ENCODE assay signal across 10 cellular contexts in the genomic region with DNA sequence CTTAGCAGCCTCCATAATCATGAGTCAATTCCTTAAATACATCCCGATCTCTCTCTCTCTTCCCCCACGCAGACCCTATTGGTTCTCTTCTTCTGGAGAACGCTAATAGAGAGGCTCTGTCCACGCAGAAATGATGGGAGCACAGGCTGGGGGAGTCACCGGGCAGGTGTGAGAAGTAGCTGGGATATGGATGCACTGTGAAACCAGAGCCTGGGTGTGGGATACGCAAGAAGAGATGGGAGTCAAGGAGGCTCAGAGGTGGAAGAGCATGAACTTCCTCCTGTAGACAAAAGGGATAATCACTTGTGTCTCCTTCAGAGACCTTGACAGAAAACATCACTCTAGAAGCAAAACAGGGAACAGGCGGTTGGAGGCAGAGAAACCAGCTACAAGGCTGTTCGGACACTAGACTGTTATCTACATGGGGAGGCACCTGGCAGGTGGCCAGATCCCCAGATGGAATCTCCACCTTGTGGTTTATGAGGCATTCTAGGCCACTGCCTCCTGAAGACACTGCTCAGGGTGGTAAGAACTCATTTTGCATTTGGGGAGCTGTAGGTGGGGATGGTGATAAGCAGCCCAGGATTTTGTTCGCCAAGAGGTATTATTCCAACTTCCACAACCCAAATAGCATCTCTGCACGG. TPM values are rescaled to one million over a fixed set of nuclear protein-coding genes. Genes with fewer than 3 reads are reported as not detected.
DNase-seq lines count a peak whose midpoint lies in the region; ATAC-seq and TF ChIP-seq lines count a peak whose summit lies in the region.
"Had no signal": no experiment of that assay in that cellular context is flagged by ENCODE, and none has a peak within 500 bp of the region (broad histone marks: within the 10 kb centered on the region; RNA-seq: fewer than 3 reads in every experiment).

No MANE protein-coding gene starts in this region.

- H2AFZ ChIP-seq in HCT116 (ENCODE audit: low read depth, low read length, poor library complexity, severe bottlenecking) (no peak overlapping the region), OCI-LY7 (ENCODE audit: low read length) (no peak overlapping the region)

- DNase-seq in HCT116 (ENCODE audit: low read depth, low spot score) (no peak), OCI-LY7 (ENCODE audit: low spot score) (peak; percentile 89), progenitor cell of endocrine pancreas (ENCODE audit: low spot score, unreplicated experiment) (no peak), mesendoderm (no peak), UCSD-AML1 (lab: John Stamatoyannopoulos, UW; ENCODE audit: unreplicated experiment) (no peak), putamen (ENCODE audit: low spot score) (no peak)
- DNase-seq: occipital lobe had no signal

- H3K9me2 ChIP-seq in HCT116 (ENCODE audit: insufficient read depth) (no peaks in the 10 kb centered on the region), OCI-LY7 (ENCODE audit: insufficient read depth, low read length) (no peaks in the 10 kb centered on the region)

- no peak overlapping the region for H4K8ac ChIP-seq in mesendoderm (ENCODE audit: low read depth, low read length)

- intact Hi-C loops in HCT116 (cut with micrococcal nuclease): no loop called here
- intact Hi-C loops in OCI-LY7 (cut with micrococcal nuclease; ENCODE audit: unreplicated experiment): no loop called here
- intact Hi-C loops in dendritic cell treated with granulocyte-macrophage colony-stimulating factor and Interleukin-4, amounts not matched to agents 40 ng/mL and 50 ng/mL, for 4 days (cut with micrococcal nuclease): no loop called here

- H3K9me3 ChIP-seq in HCT116 (ENCODE audit: control insufficient read depth in 1 of 2, insufficient read depth in 1 of 2, low read depth in 1 of 2, low read length in 2 of 2) (no peaks in the 10 kb centered on the region), OCI-LY7 (ENCODE audit: low read length) (0 out of 2 replicates have a peak, but pooled peaks cover 4% of the 10 kb centered on the region)

- no CpG with 5 or more reads among the region's 10 CpGs for WGBS in mesendoderm (ENCODE audit: extremely low coverage, insufficient coverage, low lambda C conversion rate)

- H3K36me3 Mint-ChIP-seq in dendritic cell treated with granulocyte-macrophage colony-stimulating factor and Interleukin-4, amounts not matched to agents 40 ng/mL and 50 ng/mL, for 4 days (ENCODE audit: low read depth): peaks cover 46% of the 10 kb centered on the region
- H3K36me3 Mint-ChIP-seq in progenitor cell of endocrine pancreas (ENCODE audit: insufficient read depth): peaks cover 5% of the 10 kb centered on the region

- H3K27me3 ChIP-seq in HCT116 (ENCODE audit: insufficient read depth, low read length) (no peaks in the 10 kb centered on the region), mesendoderm (ENCODE audit: insufficient read depth, low read length, poor library complexity) (no peaks in the 10 kb centered on the region)

- RAD21 ChIA-PET in HCT116 (lab: Charles Lee; ENCODE audit: low non-redundant PET in 1 of 2, low total read pairs in 2 of 2, uncharacterized antibody in 2 of 2, unreplicated experiment in 2 of 2): interaction anchor here in 1 of 2 experiments (0.9 kb wide), 1 partner anchor 197 kb away, joined by 3 read pairs; no protein-coding TSS in a partner anchor

- CTCF ChIA-PET in HCT116 (lab: Charles Lee): interaction anchor here (1.3 kb wide), 1 partner anchor 163 kb away, joined by 3 read pairs; no protein-coding TSS in a partner anchor
- CTCF ChIA-PET in OCI-LY7 (lab: Charles Lee; ENCODE audit: unreplicated experiment): interaction anchor here (0.8 to 1.9 kb wide), 3 partner anchors 22 to 68 kb away, joined by 3 to 5 read pairs (median 4); no protein-coding TSS in a partner anchor

- H3K4me1 Mint-ChIP-seq in dendritic cell treated with granulocyte-macrophage colony-stimulating factor and Interleukin-4, amounts not matched to agents 40 ng/mL and 50 ng/mL, for 4 days (ENCODE audit: low read depth): peaks cover 90% of the 10 kb centered on the region
- H3K4me1 Mint-ChIP-seq in progenitor cell of endocrine pancreas (ENCODE audit: low read depth): peaks cover 9% of the 10 kb centered on the region

- H3K4me2 ChIP-seq in HCT116 (ENCODE audit: low read length) (peak overlapping the region; percentile 47), OCI-LY7 (ENCODE audit: low read length) (peak overlapping the region; percentile 72), mesendoderm (ENCODE audit: low read length) (no peak overlapping the region)

- H2AK5ac ChIP-seq in mesendoderm (ENCODE audit: low read length): no peak overlapping the region

- H3K36me3 ChIP-seq in HCT116 (ENCODE audit: control insufficient read depth in 1 of 2, insufficient read depth in 2 of 2, low read length in 2 of 2): peaks cover 0 to 4% of the 10 kb centered on the region in 2 experiments; a peak in 1 of 4 replicates
- H3K36me3 ChIP-seq in OCI-LY7 (ENCODE audit: insufficient read depth, low read length): peaks cover 49% of the 10 kb centered on the region
- H3K36me3 ChIP-seq in mesendoderm (ENCODE audit: control insufficient read depth, insufficient read depth, low read length): peaks cover 1% of the 10 kb centered on the region

- no peaks in the 10 kb centered on the region for H4K20me1 ChIP-seq in HCT116 (ENCODE audit: insufficient read depth)
- H4K20me1 ChIP-seq in OCI-LY7 (ENCODE audit: insufficient read depth, low read length): no peaks in the 10 kb centered on the region

- no peaks in the 10 kb centered on the region for H3K9me3 Mint-ChIP-seq in dendritic cell treated with granulocyte-macrophage colony-stimulating factor and Interleukin-4, amounts not matched to agents 40 ng/mL and 50 ng/mL, for 4 days
- H3K9me3 Mint-ChIP-seq in progenitor cell of endocrine pancreas (ENCODE audit: low read depth): no peaks in the 10 kb centered on the region
- H3K9me3 Mint-ChIP-seq: activated naive CD4-positive, alpha-beta T cell treated with anti-CD3 and anti-CD28 coated beads, Interleukin-2, amount 50 U/mL, for 72 hours had no signal

- H4K5ac ChIP-seq in mesendoderm (ENCODE audit: low read length): no peak overlapping the region

- H3K56ac ChIP-seq in mesendoderm (ENCODE audit: low read length): no peak overlapping the region

- H3K4me1 ChIP-seq in HCT116 (ENCODE audit: control insufficient read depth in 1 of 2, insufficient read depth in 2 of 2, low read length in 2 of 2): peaks cover 46 to 67% of the 10 kb centered on the region in 2 experiments
- peaks cover 92% of the 10 kb centered on the region for H3K4me1 ChIP-seq in OCI-LY7 (ENCODE audit: insufficient read depth, low read length, poor library complexity, severe bottlenecking)
- peaks cover 6% of the 10 kb centered on the region for H3K4me1 ChIP-seq in mesendoderm (ENCODE audit: control insufficient read depth, low read depth, low read length)

- H3K27ac Mint-ChIP-seq in dendritic cell treated with granulocyte-macrophage colony-stimulating factor and Interleukin-4, amounts not matched to agents 40 ng/mL and 50 ng/mL, for 4 days: peak overlapping the region; percentile 95
- peak overlapping the region; percentile 66 for H3K27ac Mint-ChIP-seq in progenitor cell of endocrine pancreas

- no peak overlapping the region for H2BK120ac ChIP-seq in mesendoderm (ENCODE audit: low read depth, low read length)

- TF ChIP-seq POLR2A in HCT116 (IDR thresholded peaks at IDR 0.05; ENCODE audit: borderline replicate concordance, extremely low read depth, insufficient read depth, insufficient read length): no peak

- TF ChIP-seq CTCF in HCT116 (IDR thresholded peaks at IDR 0.05 in 2 of 3, conservative IDR thresholded peaks at IDR 0.05 in 1 of 3; ENCODE audit: borderline replicate concordance in 1 of 3, insufficient read depth in 1 of 3, low read depth in 2 of 3, low read length in 2 of 3) (no peak), OCI-LY7 (conservative IDR thresholded peaks at IDR 0.05; ENCODE audit: low read length) (no peak), progenitor cell of endocrine pancreas (IDR thresholded peaks at IDR 0.05; ENCODE audit: unreplicated experiment) (no peak)

- no peak overlapping the region for H3K18ac ChIP-seq in mesendoderm (ENCODE audit: low read length)

- BruUV-seq in HCT116 (replicated peaks; lab: Mats Ljungman, UMichigan) (no TSS peak), OCI-LY7 (replicated peaks; lab: Mats Ljungman, UMichigan) (no TSS peak)

- H3K4me3 Mint-ChIP-seq in dendritic cell treated with granulocyte-macrophage colony-stimulating factor and Interleukin-4, amounts not matched to agents 40 ng/mL and 50 ng/mL, for 4 days: no peak overlapping the region
- no peak overlapping the region for H3K4me3 Mint-ChIP-seq in progenitor cell of endocrine pancreas (ENCODE audit: low read depth)

- H2BK5ac ChIP-seq in mesendoderm (ENCODE audit: low read length): no peak overlapping the region

- H2BK15ac ChIP-seq in mesendoderm (replicated peaks; ENCODE audit: low read depth): no peak overlapping the region

- no peak overlapping the region for H3K4ac ChIP-seq in mesendoderm (ENCODE audit: low read depth, low read length)

- H3K27ac ChIP-seq in HCT116 (ENCODE audit: low read depth, low read length) (no peak overlapping the region), OCI-LY7 (ENCODE audit: low read depth, low read length, poor library complexity, severe bottlenecking) (peak overlapping the region; percentile 99), mesendoderm (ENCODE audit: low read depth, low read length) (no peak overlapping the region)

- ATAC-seq in HCT116 (peak; percentile 23), GM19467 (IDR thresholded peaks at IDR 0.05; ENCODE audit: unreplicated experiment) (no peak)

- POLR2A ChIA-PET in HCT116 (lab: Charles Lee) (no interaction called here), OCI-LY7 (lab: Charles Lee) (interaction anchor here (0.5 to 17.7 kb wide), 14 partner anchors 8 to 1673 kb away, joined by 3 to 330 read pairs (median 5); a partner anchor contains a TSS)

- no peaks in the 10 kb centered on the region for H3K79me2 ChIP-seq in HCT116 (ENCODE audit: insufficient read depth, low read length)
- peaks cover 50% of the 10 kb centered on the region; the same call in 1 of the 2 replicates for H3K79me2 ChIP-seq in OCI-LY7 (ENCODE audit: insufficient read depth, low read depth, low read length)
- H3K79me2 ChIP-seq in mesendoderm (ENCODE audit: control insufficient read depth, insufficient read depth, low read length): no peaks in the 10 kb centered on the region

- H3K27me3 Mint-ChIP-seq in dendritic cell treated with granulocyte-macrophage colony-stimulating factor and Interleukin-4, amounts not matched to agents 40 ng/mL and 50 ng/mL, for 4 days: no peaks in the 10 kb centered on the region
- H3K27me3 Mint-ChIP-seq in progenitor cell of endocrine pancreas: peaks cover 4% of the 10 kb centered on the region

- no peaks in the 10 kb centered on the region for H3K79me1 ChIP-seq in mesendoderm (ENCODE audit: low read length)

- H3K4me3 ChIP-seq in HCT116 (replicated peaks in 1 of 2; ENCODE audit: low read depth in 1 of 2, low read length in 2 of 2): no peak overlapping the region
- peak overlapping the region; percentile 41 for H3K4me3 ChIP-seq in OCI-LY7 (ENCODE audit: low read depth, low read length, poor library complexity, severe bottlenecking)
- no peak overlapping the region for H3K4me3 ChIP-seq in mesendoderm (ENCODE audit: low read length)

- TF ChIP-seq RAD21 in HCT116 (IDR thresholded peaks at IDR 0.05; ENCODE audit: low read depth): no peak

- H3K23ac ChIP-seq in mesendoderm (ENCODE audit: low read length): no peak overlapping the region

- H3K9ac ChIP-seq in HCT116 (ENCODE audit: low read length) (no peak overlapping the region), mesendoderm (ENCODE audit: low read length) (no peak overlapping the region)

RNA-seq across cellular contexts. Expression of a gene that starts 7.2 kb away (rescaled TPM):
- total RNA-seq in HCT116 (2021; ENCODE audit: unreplicated experiment) (1.2 TPM), OCI-LY7 (2022) (21.0 and 25.3 TPM in 2 replicates), progenitor cell of endocrine pancreas (not detected in 2 replicates)
- 0.16 and 0.26 TPM in 2 replicates for polyA plus RNA-seq in HCT116 (2012)
- 16.9 and 20.0 TPM in 2 replicates for total RNA-seq in OCI-LY7 (2014; rRNA removed; shearing (Covaris generic))
- polyA plus RNA-seq in mesendoderm (2013, experiment 1 of 2): 0.03 TPM
- 0.11 TPM for polyA plus RNA-seq in mesendoderm (2013, experiment 2 of 2)

RNA-seq across cellular contexts. Expression of a gene that starts 43.0 kb away (rescaled TPM):
- total RNA-seq in HCT116 (2021; ENCODE audit: unreplicated experiment): not detected
- not detected in 2 replicates for polyA plus RNA-seq in HCT116 (2012)
- total RNA-seq in OCI-LY7 (2014; rRNA removed; shearing (Covaris generic)): not detected in 2 replicates
- total RNA-seq in OCI-LY7 (2022): not detected in 2 replicates
- total RNA-seq in progenitor cell of endocrine pancreas: 0.24 TPM in 1 of 2 replicates, not detected in the other
- 0.14 TPM for polyA plus RNA-seq in mesendoderm (2013, experiment 1 of 2)
- polyA plus RNA-seq in mesendoderm (2013, experiment 2 of 2): 0.13 TPM
